22 cellular contexts compared by ENCODE assay signal in the genomic region with DNA sequence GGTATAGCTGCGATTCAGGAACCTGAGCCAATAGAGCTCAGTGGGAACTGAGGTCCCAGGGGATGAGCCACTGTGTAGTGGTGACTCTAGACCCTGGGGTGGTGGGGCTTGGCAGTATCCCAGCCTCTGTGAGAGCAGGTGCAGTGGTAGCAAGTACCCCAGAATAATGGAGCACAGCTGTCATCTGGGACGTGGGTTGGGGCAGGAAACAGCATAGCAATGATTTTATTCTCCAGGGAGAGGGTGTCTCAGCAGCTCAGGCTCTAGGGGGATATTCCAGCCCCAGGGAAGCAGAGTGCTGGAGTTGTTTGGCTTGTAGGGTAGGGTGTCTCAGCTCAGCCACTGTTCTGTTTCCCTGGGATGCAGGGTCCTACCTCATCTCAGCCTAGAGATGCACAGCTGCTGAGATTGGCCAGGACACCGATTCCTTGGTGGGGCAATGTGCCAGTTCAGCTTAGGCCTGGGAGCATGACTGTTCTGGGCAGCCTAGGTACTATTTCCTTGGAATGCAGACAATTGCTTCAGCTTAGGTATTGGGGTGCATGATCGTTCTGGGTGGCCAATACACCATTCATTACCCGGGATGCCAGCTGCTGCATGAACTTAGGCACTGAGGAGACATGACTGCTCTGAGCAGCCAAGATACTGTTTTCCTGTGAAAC. TPM values are rescaled to one million over a fixed set of nuclear protein-coding genes. Genes with fewer than 3 reads are reported as not detected.
DNase-seq lines count a peak whose midpoint lies in the region; ATAC-seq, FAIRE-seq and TF ChIP-seq lines count a peak whose summit lies in the region.
"Had no signal": no experiment of that assay in that cellular context is flagged by ENCODE, and none has a peak within 500 bp of the region (broad histone marks: within the 10 kb centered on the region; RNA-seq: fewer than 3 reads in every experiment).

No MANE protein-coding gene starts in this region.

- H2AFZ ChIP-seq in HepG2 (ENCODE audit: low read length) = no peak overlapping the region

- TF ChIP-seq POLR2A in HepG2 (IDR thresholded peaks at IDR 0.05; ENCODE audit: insufficient read depth in 1 of 2, low read depth in 2 of 2, low read length in 2 of 2) = no peak
- TF ChIP-seq POLR2A in right lobe of liver (IDR thresholded peaks at IDR 0.05) = no peak

- in situ Hi-C loops in HepG2 (cut with HindIII; ENCODE audit: extremely low pct_ligation_motif_present, low pct_unique_long_range_greater_than_20kb) = no loop called here

- BruUV-seq in HepG2 (replicated peaks; lab: Mats Ljungman, UMichigan) = no TSS peak

- H3K9ac ChIP-seq in HepG2 (ENCODE audit: insufficient read depth, low read depth, low read length) = no peak overlapping the region

- H3K27ac ChIP-seq in HepG2 (ENCODE audit: extremely low read length, insufficient read depth, low read length) (no peak overlapping the region), right lobe of liver (no peak overlapping the region), epithelial cell of prostate (peak overlapping the region; percentile 36)
- H3K27ac ChIP-seq: dorsolateral prefrontal cortex, ovary, right atrium auricular region, SK-N-MC, WERI-Rb-1 had no signal

- no peak for TF ChIP-seq EP300 in HepG2 (IDR thresholded peaks at IDR 0.05; ENCODE audit: low read depth in 2 of 2, low read length in 2 of 2)
- TF ChIP-seq EP300 in HepG2 (CRISPR knock-in tag; IDR thresholded peaks at IDR 0.05; ENCODE audit: borderline replicate concordance) = no peak

- 24% methylated on average over 4 of the region's 5 CpGs for WGBS in HepG2 (ENCODE audit: low lambda C conversion rate)
- 57% methylated on average over 3 of the region's 5 CpGs for WGBS in right lobe of liver (ENCODE audit: insufficient coverage, low coverage, low lambda C conversion rate, missing lambda C conversion rate)

- ATAC-seq in HepG2 (peak; percentile 25), right lobe of liver (no peak), GM21515 (IDR thresholded peaks at IDR 0.05; ENCODE audit: unreplicated experiment) (no peak), HG02610 (IDR thresholded peaks at IDR 0.05; ENCODE audit: unreplicated experiment) (no peak)
- ATAC-seq: left ventricle myocardium superior had no signal

- intact Hi-C loops in HepG2 (cut with micrococcal nuclease; ENCODE audit: unreplicated experiment) (no loop called here), right lobe of liver (cut with DNase I) (no loop called here)

- H3K79me2 ChIP-seq in HepG2 (ENCODE audit: insufficient read depth, low read length) = no peaks in the 10 kb centered on the region

- TF ChIP-seq CTCF in HepG2 (CRISPR knock-in tag; IDR thresholded peaks at IDR 0.05) (no peak), right lobe of liver (IDR thresholded peaks at IDR 0.05) (no peak)

- no peaks in the 10 kb centered on the region for H3K36me3 ChIP-seq in HepG2 (replicated peaks in 1 of 2; ENCODE audit: control insufficient read depth in 1 of 2, insufficient read depth in 2 of 2, low read length in 2 of 2)
- no peaks in the 10 kb centered on the region for H3K36me3 ChIP-seq in right lobe of liver
- H3K36me3 ChIP-seq: ovary, right atrium auricular region, WERI-Rb-1 had no signal

- no peak for TF ChIP-seq RAD21 in HepG2 (CRISPR knock-in tag; IDR thresholded peaks at IDR 0.05)

- POLR2A ChIA-PET in HepG2 (lab: Yijun Ruan, JAX) = no interaction called here

- CTCF ChIA-PET in HepG2 (lab: Yijun Ruan, JAX; ENCODE audit: low intra/inter-chr PET ratio, low total read pairs) = no interaction called here

- H3K9me3 ChIP-seq in HepG2 (ENCODE audit: low read length) (peaks cover 23% of the 10 kb centered on the region; the same call in 1 of the 2 replicates), right lobe of liver (peaks cover 0 to 9% (median 0%) of the 10 kb centered on the region in 4 donors)
- H3K9me3 ChIP-seq: ovary had no signal

- H3K4me1 ChIP-seq in HepG2 (ENCODE audit: insufficient read depth, low read length) = peaks cover 28% of the 10 kb centered on the region
- no peaks in the 10 kb centered on the region for H3K4me1 ChIP-seq in right lobe of liver
- H3K4me1 ChIP-seq: right atrium auricular region had no signal

- no peak for FAIRE-seq in HepG2 (lab: Jason Lieb, UNC)
- FAIRE-seq: frontal cortex, H54 had no signal

- H4K20me1 ChIP-seq in HepG2 (ENCODE audit: insufficient read depth, low read length) = no peaks in the 10 kb centered on the region

- no peak overlapping the region for H3K4me2 ChIP-seq in HepG2 (ENCODE audit: low read depth, low read length)

- DNase-seq in HepG2 (ENCODE audit: low spot score) (no peak), right lobe of liver (no peak), NCI-H2107 (lab: John Stamatoyannopoulos, UW) (peak; percentile 44), epithelial cell of prostate (ENCODE audit: low read depth, low spot score) (no peak), DMS153 treated with DMSO at 0.1 percent for 48 hours (lab: John Stamatoyannopoulos, UW; ENCODE audit: unreplicated experiment) (no peak), cerebellar cortex (ENCODE audit: low spot score) (no peak)
- DNase-seq: activated CD4-positive, alpha-beta T cell treated with anti-CD3 and anti-CD28 coated beads, Interleukin-2, amount 50 U/mL, for 1 hour; anterior cingulate cortex; central memory CD4-positive, alpha-beta T cell; dorsolateral prefrontal cortex; GF-D8; hippocampal formation; left ventricle myocardium superior; NCI-H2227 treated with DMSO at 0.1 percent for 48 hours; ovary; WERI-Rb-1 had no signal

- H3K4me3 ChIP-seq in HepG2 (replicated peaks in 1 of 3; ENCODE audit: insufficient read depth in 1 of 3, low read depth in 2 of 3, low read length in 3 of 3) (no peak overlapping the region), right lobe of liver (no peak overlapping the region)
- H3K4me3 ChIP-seq: dorsolateral prefrontal cortex, ovary, right atrium auricular region, SK-N-MC had no signal

- no peaks in the 10 kb centered on the region; a peak in 1 of 5 replicates for H3K27me3 ChIP-seq in HepG2 (ENCODE audit: control insufficient read depth in 1 of 2, insufficient read depth in 2 of 2, low read length in 2 of 2)
- H3K27me3 ChIP-seq in right lobe of liver = no peaks in the 10 kb centered on the region
- H3K27me3 ChIP-seq: ovary, right atrium auricular region had no signal

TF ChIP-seq in HepG2, 621 proteins besides CTCF, POLR2A, EP300 and RAD21:
- TF ChIP-seq ZFP36L1 (CRISPR knock-in tag; IDR thresholded peaks at IDR 0.05) (no peak), DNMT1 (CRISPR knock-in tag; IDR thresholded peaks at IDR 0.05) (no peak), ZFP1 (CRISPR knock-in tag; IDR thresholded peaks at IDR 0.05) (no peak), HNF4A (CRISPR knock-in tag; IDR thresholded peaks at IDR 0.05) (no peak)

RNA-seq across cellular contexts. Expression of gene NUP153, which starts 34.0 kb away (rescaled TPM):
- 55.2 and 93.0 TPM in 2 replicates for total RNA-seq in HepG2 (2016; rRNA removed; fragmentation: Illumina TruSeq; extraction: Trizol)
- total RNA-seq in HepG2 (2016; cell fraction: cytosol; rRNA removed; fragmentation: Illumina TruSeq; extraction: Trizol; ENCODE audit: low read depth) = 10.5 and 11.6 TPM in 2 replicates
- total RNA-seq in HepG2 (2016; cell fraction: insoluble cytoplasmic fraction; rRNA removed; fragmentation: Illumina TruSeq; extraction: Trizol) = 53.1 and 86.9 TPM in 2 replicates
- 26.2 and 29.5 TPM in 2 replicates for total RNA-seq in HepG2 (2016; cell fraction: membrane; rRNA removed; fragmentation: Illumina TruSeq; extraction: Trizol)
- total RNA-seq in HepG2 (2016; cell fraction: nucleus; rRNA removed; fragmentation: Illumina TruSeq; extraction: Trizol) = 55.4 and 57.9 TPM in 2 replicates
- 24.5 and 29.8 TPM in 2 replicates for polyA plus RNA-seq in HepG2 (2011; rRNA removed)
- 15.6 and 20.2 TPM in 2 replicates for polyA plus RNA-seq in HepG2 (2011; cell fraction: cytosol; rRNA removed)
- polyA plus RNA-seq in HepG2 (2011; cell fraction: nucleus; rRNA removed) = 19.1 and 21.8 TPM in 2 replicates
- polyA plus RNA-seq in HepG2 (2012) = 28.8 and 33.6 TPM in 2 replicates
- polyA plus RNA-seq in HepG2 (2016; cell fraction: cytosol; fragmentation: Illumina TruSeq; extraction: Trizol; ENCODE audit: low read depth) = 1.2 and 1.7 TPM in 2 replicates
- 63.9 and 66.2 TPM in 2 replicates for polyA plus RNA-seq in HepG2 (2016; cell fraction: insoluble cytoplasmic fraction; fragmentation: Illumina TruSeq; extraction: Trizol; ENCODE audit: low read depth)
- polyA plus RNA-seq in HepG2 (2016; cell fraction: membrane; fragmentation: Illumina TruSeq; extraction: Trizol; ENCODE audit: low read depth) = 5.1 and 6.2 TPM in 2 replicates
- 50.4 and 54.2 TPM in 2 replicates for polyA plus RNA-seq in HepG2 (2016; cell fraction: nucleus; fragmentation: Illumina TruSeq; extraction: Trizol; ENCODE audit: insufficient read depth, low read depth)
- polyA minus RNA-seq in HepG2 (2011; rRNA and poly(A)+ RNA removed; ENCODE audit: low replicate concordance) = 43.1 and 56.1 TPM in 2 replicates
- 32.8 and 33.8 TPM in 2 replicates for polyA minus RNA-seq in HepG2 (2011; cell fraction: cytosol; rRNA and poly(A)+ RNA removed)
- 47.4 and 49.2 TPM in 2 replicates for polyA minus RNA-seq in HepG2 (2011; cell fraction: nucleus; rRNA and poly(A)+ RNA removed)
- total RNA-seq in right lobe of liver = 10 to 100 TPM; 14.6 to 20.8 (median 19.0) TPM
